ENCODE assay signal across 8 cellular contexts in the genomic region with DNA sequence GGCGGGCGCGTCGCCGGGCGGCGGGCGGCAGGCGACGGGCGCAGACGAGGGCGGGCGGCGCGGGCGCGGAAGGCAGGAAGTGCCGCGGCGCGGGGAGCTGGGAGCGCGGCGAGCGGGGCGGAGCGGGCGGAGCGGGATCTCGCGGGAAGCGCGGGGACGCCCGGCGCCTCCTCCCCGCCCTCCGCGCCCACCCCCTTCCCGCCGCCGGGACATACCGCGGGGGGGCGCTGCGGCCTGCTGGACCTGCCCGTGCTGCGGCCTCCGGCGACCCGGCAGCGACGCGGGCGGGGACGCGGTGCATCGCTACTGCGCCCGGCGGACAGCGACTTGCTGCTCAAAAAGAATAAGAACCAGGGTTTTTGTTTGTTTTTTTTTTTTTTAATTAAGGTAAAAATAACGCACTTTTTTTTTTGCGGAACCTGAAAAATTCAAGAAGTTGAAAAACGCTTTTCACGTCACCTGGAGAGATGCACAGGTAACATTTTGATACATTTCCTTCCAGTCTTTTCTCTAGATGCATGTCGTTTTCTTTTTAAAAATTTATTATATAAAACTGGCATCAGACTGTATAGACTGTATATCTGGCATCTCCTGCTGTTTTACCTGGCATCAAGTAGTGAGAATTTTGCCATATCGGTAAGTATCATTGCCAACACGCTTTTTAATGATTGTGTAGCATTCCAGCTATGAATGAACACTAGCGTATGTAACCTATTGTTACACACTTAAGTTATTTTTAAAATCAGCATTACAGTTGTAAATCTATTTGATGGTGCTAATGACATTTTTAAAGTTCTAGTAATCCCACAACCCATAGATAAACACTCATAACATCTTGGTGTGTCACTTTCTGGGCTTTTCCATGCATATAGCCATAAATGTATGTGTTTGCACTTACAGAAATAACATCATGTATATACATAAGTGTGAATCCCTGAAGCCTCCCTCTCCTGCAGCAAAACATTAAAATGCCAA. TPM values are rescaled to one million over a fixed set of nuclear protein-coding genes. Genes with fewer than 3 reads are reported as not detected.
A peak's percentile ranks its signal among the peaks of the same experiment; 100 is the strongest.
DNase-seq lines count a peak whose midpoint lies in the region; ATAC-seq, FAIRE-seq and TF ChIP-seq lines count a peak whose summit lies in the region.

A gene with protein sequence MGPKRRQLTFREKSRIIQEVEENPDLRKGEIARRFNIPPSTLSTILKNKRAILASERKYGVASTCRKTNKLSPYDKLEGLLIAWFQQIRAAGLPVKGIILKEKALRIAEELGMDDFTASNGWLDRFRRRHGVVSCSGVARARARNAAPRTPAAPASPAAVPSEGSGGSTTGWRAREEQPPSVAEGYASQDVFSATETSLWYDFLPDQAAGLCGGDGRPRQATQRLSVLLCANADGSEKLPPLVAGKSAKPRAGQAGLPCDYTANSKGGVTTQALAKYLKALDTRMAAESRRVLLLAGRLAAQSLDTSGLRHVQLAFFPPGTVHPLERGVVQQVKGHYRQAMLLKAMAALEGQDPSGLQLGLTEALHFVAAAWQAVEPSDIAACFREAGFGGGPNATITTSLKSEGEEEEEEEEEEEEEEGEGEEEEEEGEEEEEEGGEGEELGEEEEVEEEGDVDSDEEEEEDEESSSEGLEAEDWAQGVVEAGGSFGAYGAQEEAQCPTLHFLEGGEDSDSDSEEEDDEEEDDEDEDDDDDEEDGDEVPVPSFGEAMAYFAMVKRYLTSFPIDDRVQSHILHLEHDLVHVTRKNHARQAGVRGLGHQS (minus strand): TSS at position 76 of the 975 bp plus-strand sequence. CDS start 257 bp downstream, outside the sequence.

- peak within 1 kb of the TSS; percentile 83 for H3K4me3 Mint-ChIP-seq in T-helper 1 cell treated with Interleukin-12 subunit alpha and Interleukin-12 subunit beta and Interleukin-4 antibody, amounts not matched to agents 30 μg/mL and 1 μg/mL, for 36 hours

- peak; percentile 81 for TF ChIP-seq CTCF in GM12874 (IDR thresholded peaks at IDR 0.05; ENCODE audit: insufficient read depth, low read depth, low read length)
- peak; percentile 88 to 93 for TF ChIP-seq CTCF in right atrium auricular region (IDR thresholded peaks at IDR 0.05)

- H3K4me3 ChIP-seq in right atrium auricular region = peak within 1 kb of the TSS; percentile 45 to 64

- H3K27ac Mint-ChIP-seq in T-helper 1 cell treated with Interleukin-12 subunit alpha and Interleukin-12 subunit beta and Interleukin-4 antibody, amounts not matched to agents 30 μg/mL and 1 μg/mL, for 36 hours = peak within 1 kb of the TSS; percentile 77

- H3K36me3 ChIP-seq in right atrium auricular region = peaks cover 6% of the 10 kb centered on the region

- FAIRE-seq in urothelium cell line (lab: Jason Lieb, UNC) = peak; percentile 88

- DNase-seq in NCI-H128 (lab: John Stamatoyannopoulos, UW; ENCODE audit: unreplicated experiment) (peak; percentile 78), amygdala (lab: John Stamatoyannopoulos, UW) (peak in 54 of 56 donors; percentile 25 to 93 (median 72)), right atrium auricular region (ENCODE audit: low spot score) (peak; percentile 93), pulmonary artery endothelial cell (ENCODE audit: low read depth, low spot score) (no peak), urothelium cell line (ENCODE audit: low spot score) (peak; percentile 93)

- peaks cover 8% of the 10 kb centered on the region for H3K36me3 Mint-ChIP-seq in T-helper 1 cell treated with Interleukin-12 subunit alpha and Interleukin-12 subunit beta and Interleukin-4 antibody, amounts not matched to agents 30 μg/mL and 1 μg/mL, for 36 hours (ENCODE audit: low read depth)

- peak; percentile 77 for ATAC-seq in HG02623 (IDR thresholded peaks at IDR 0.05; ENCODE audit: unreplicated experiment)

- no peaks in the 10 kb centered on the region for H3K27me3 ChIP-seq in right atrium auricular region

- H3K9me3 Mint-ChIP-seq in T-helper 1 cell treated with Interleukin-12 subunit alpha and Interleukin-12 subunit beta and Interleukin-4 antibody, amounts not matched to agents 30 μg/mL and 1 μg/mL, for 36 hours = no peaks in the 10 kb centered on the region

- H3K4me1 ChIP-seq in right atrium auricular region = peaks cover 0 to 36% of the 10 kb centered on the region in 2 donors

- peak within 1 kb of the TSS; percentile 74 to 87 for H3K27ac ChIP-seq in right atrium auricular region

- no peaks in the 10 kb centered on the region for H3K9me3 ChIP-seq in right atrium auricular region

- no peaks in the 10 kb centered on the region for H3K27me3 Mint-ChIP-seq in T-helper 1 cell treated with Interleukin-12 subunit alpha and Interleukin-12 subunit beta and Interleukin-4 antibody, amounts not matched to agents 30 μg/mL and 1 μg/mL, for 36 hours (ENCODE audit: low read depth)

- peaks cover 28% of the 10 kb centered on the region for H3K4me1 Mint-ChIP-seq in T-helper 1 cell treated with Interleukin-12 subunit alpha and Interleukin-12 subunit beta and Interleukin-4 antibody, amounts not matched to agents 30 μg/mL and 1 μg/mL, for 36 hours (ENCODE audit: low read depth)

RNA-seq across cellular contexts. Expression of the gene that starts here (rescaled TPM):
- total RNA-seq in right atrium auricular region = 10 to 100 TPM; 49.1 to 77.1 TPM
- 99.0 and 118 TPM in 2 replicates for total RNA-seq in pulmonary artery endothelial cell
